ENCODE assay signal across 8 cellular contexts in the genomic region with DNA sequence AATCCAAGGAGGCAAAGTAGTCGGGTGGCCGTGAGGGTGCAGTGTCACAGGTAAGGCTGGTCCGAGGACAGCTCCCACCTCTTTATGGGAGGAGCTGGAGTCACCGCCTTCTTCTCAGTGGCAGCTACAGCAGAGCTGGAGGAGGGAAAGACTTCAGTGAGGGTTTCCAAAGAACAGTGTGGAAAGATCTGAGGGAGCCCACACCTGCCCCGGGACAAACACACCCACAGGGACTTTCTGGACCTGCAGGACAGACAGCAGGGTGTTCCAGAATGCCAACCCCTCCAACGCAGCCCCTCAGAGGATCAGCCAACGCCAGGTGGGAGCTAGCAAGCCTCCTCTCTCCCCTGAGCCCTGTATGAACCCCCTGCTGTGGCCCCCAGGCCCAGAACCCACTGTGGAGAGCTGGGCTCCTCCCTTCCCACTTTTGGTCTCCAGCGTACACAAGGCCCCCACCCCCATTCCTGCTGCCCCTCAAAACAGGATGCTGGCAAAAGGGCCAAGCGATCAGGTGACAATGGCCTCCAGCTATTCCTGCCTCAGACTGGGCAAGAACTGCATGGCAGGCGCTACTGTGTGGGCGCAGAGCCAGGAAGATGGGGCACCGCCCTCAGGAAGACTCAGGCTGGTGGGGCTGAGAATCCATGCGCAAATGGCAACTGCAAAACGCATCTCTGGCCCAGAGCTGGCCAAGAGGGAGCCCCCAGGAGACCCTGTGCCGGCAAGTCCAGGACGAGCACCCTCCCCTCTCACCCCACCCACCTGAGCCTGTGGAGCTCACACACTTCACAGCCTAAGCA. TPM values are rescaled to one million over a fixed set of nuclear protein-coding genes. Genes with fewer than 3 reads are reported as not detected.
DNase-seq lines count a peak whose midpoint lies in the region; ATAC-seq and TF ChIP-seq lines count a peak whose summit lies in the region.
"Had no signal": no experiment of that assay in that cellular context is flagged by ENCODE, and none has a peak within 500 bp of the region (broad histone marks: within the 10 kb centered on the region; RNA-seq: fewer than 3 reads in every experiment).

No MANE protein-coding gene starts in this region.

- H3K4me1 ChIP-seq in psoas muscle: peaks cover 27% of the 10 kb centered on the region

- peak overlapping the region; percentile 30 for H3K27ac ChIP-seq in psoas muscle
- H3K27ac ChIP-seq: A549 had no signal

- DNase-seq in NCI-H2081 (lab: John Stamatoyannopoulos, UW) (peak; percentile 25 to 51), NCI-H2081 treated with DMSO at 0.1 percent for 48 hours (lab: John Stamatoyannopoulos, UW) (no peak), dermis blood vessel endothelial cell (peak; percentile 44), psoas muscle (peak; percentile 40 to 78)
- DNase-seq: stimulated activated naive CD4-positive, alpha-beta T cell treated with Interleukin-2 at 50 U/mL for 16 hours had no signal

- H3K4me3 ChIP-seq in psoas muscle: no peak overlapping the region
- H3K4me3 ChIP-seq: A549 had no signal

- intact Hi-C loops in psoas muscle (cut with DNase I): no loop called here

- no peaks in the 10 kb centered on the region for H3K27me3 ChIP-seq in psoas muscle (ENCODE audit: insufficient read depth in 3 of 3, low read length in 2 of 3)

- no peaks in the 10 kb centered on the region for H3K9me3 ChIP-seq in psoas muscle
- H3K9me3 ChIP-seq: A549 had no signal

- ATAC-seq in psoas muscle: no peak
- no peak for ATAC-seq in GM18519 (IDR thresholded peaks at IDR 0.05; ENCODE audit: low FRiP score, unreplicated experiment)
- no peak for ATAC-seq in GM21723 (IDR thresholded peaks at IDR 0.05; ENCODE audit: unreplicated experiment)
- ATAC-seq: A549 had no signal

- H3K36me3 ChIP-seq in psoas muscle (ENCODE audit: insufficient read depth in 1 of 2, low read depth in 1 of 2): peaks cover 0 to 74% of the 10 kb centered on the region in 2 donors

- WGBS in psoas muscle, 3 donors: 45 to 63% (median 48%) methylated on average over 16 of the region's 16 CpGs

- TF ChIP-seq CTCF in psoas muscle (IDR thresholded peaks at IDR 0.05): no peak

RNA-seq across cellular contexts. Expression of a gene that starts 3.5 kb away (rescaled TPM):
- total RNA-seq in dermis blood vessel endothelial cell (38.8 and 57.5 TPM in 2 replicates), psoas muscle (10 to 100 TPM; 17.4 to 25.4 (median 22.4) TPM)
- 10 to 100 TPM; 44.8 to 67.2 (median 47.6) TPM for polyA plus RNA-seq in psoas muscle

RNA-seq across cellular contexts. Expression of a gene that starts 9.5 kb away (rescaled TPM):
- 10.2 and 11.7 TPM in 2 replicates for total RNA-seq in dermis blood vessel endothelial cell
- total RNA-seq in psoas muscle: 100 to 1,000 TPM in 3 of 4 donors, 10 to 100 TPM in 1; 76.8 to 150 (median 109) TPM
- 100 to 1,000 TPM; 211 to 271 (median 243) TPM for polyA plus RNA-seq in psoas muscle

RNA-seq across cellular contexts. Expression of a gene that starts 9.6 kb away (rescaled TPM):
- 278 and 408 TPM in 2 replicates for total RNA-seq in dermis blood vessel endothelial cell
- 1,000 to 10,000 TPM in 2 of 4 donors, 100 to 1,000 TPM in 2; 947 to 1,442 (median 1,003) TPM for total RNA-seq in psoas muscle
- polyA plus RNA-seq in psoas muscle: 100 to 1,000 TPM; 431 to 717 (median 657) TPM

RNA-seq across cellular contexts. Expression of a gene that starts 31.4 kb away (rescaled TPM):
- total RNA-seq in dermis blood vessel endothelial cell: 156 and 179 TPM in 2 replicates
- 10 to 100 TPM in 2 of 4 donors, 1 to 10 TPM in 2; 7.1 to 14.2 (median 9.7) TPM for total RNA-seq in psoas muscle
- 1 to 10 TPM; 5.1 to 9.4 (median 7.7) TPM for polyA plus RNA-seq in psoas muscle

RNA-seq across cellular contexts. Expression of a gene that starts 52.3 kb away (rescaled TPM):
- total RNA-seq in dermis blood vessel endothelial cell: 4.3 and 8.7 TPM in 2 replicates
- total RNA-seq in psoas muscle: 100 to 1,000 TPM in 1 of 4 donors, 10 to 100 TPM in 3; 10.7 to 118 (median 44.7) TPM
- polyA plus RNA-seq in psoas muscle: 100 to 1,000 TPM in 1 of 3 donors, 10 to 100 TPM in 2; 17.2 to 235 (median 19.1) TPM
